Comparison of ENCODE assay signal across 8 cellular contexts in genomic region chr5:141923443-141924313, GRCh38. TPM values are rescaled to one million over a fixed set of nuclear protein-coding genes. Genes with fewer than 3 reads are reported as not detected.
A peak's percentile ranks its signal among the peaks of the same experiment; 100 is the strongest.
DNase-seq lines count a peak whose midpoint lies in the region; ATAC-seq, FAIRE-seq and TF ChIP-seq lines count a peak whose summit lies in the region.

TSS of gene DELE1 (plus strand) at chr5:141923871. CDS start at chr5:141923942, 71 bp downstream.

- H3K27me3 Mint-ChIP-seq in activated T-cell treated with anti-CD3 and anti-CD28 coated beads, Interleukin-2, amount 50 U/mL, for 72 hours (ENCODE audit: low read depth): no peaks in the 10 kb centered on the region

- WGBS in esophagus muscularis mucosa: under 1% methylated on average over 38 of the region's 54 CpGs

- peaks cover 25 to 39% (median 32%) of the 10 kb centered on the region in 4 donors for H3K4me1 ChIP-seq in esophagus muscularis mucosa

- FAIRE-seq in RCC 7860 (lab: Jason Lieb, UNC): peak; percentile 74

- intact Hi-C loops in esophagus muscularis mucosa (cut with DNase I): no loop called here

- H3K27me3 ChIP-seq in esophagus muscularis mucosa: no peaks in the 10 kb centered on the region

- TF ChIP-seq EP300 in esophagus muscularis mucosa (IDR thresholded peaks at IDR 0.05): no peak

- peaks cover 8 to 13% of the 10 kb centered on the region in 2 donors for H3K36me3 Mint-ChIP-seq in activated T-cell treated with anti-CD3 and anti-CD28 coated beads, Interleukin-2, amount 50 U/mL, for 72 hours (ENCODE audit: insufficient read depth in 2 of 2)

- H3K36me3 ChIP-seq in esophagus muscularis mucosa: peaks cover 11 to 42% (median 37%) of the 10 kb centered on the region in 4 donors

- DNase-seq in DMS53 (lab: John Stamatoyannopoulos, UW): peak; percentile 98
- peak; percentile 78 for DNase-seq in Jurkat, Clone E6-1 (ENCODE audit: low read depth, low spot score)
- peak; percentile 85 for DNase-seq in RCC 7860 (ENCODE audit: low spot score)
- peak; percentile 92 to 95 for DNase-seq in activated T-cell treated with anti-CD3 and anti-CD28 coated beads, Interleukin-2, amount 50 U/mL, for 72 hours
- peak; percentile 98 for DNase-seq in esophagus muscularis mucosa (ENCODE audit: extremely low spot score)
- DNase-seq in myocyte (ENCODE audit: low read depth): peak; percentile 95
- peak; percentile 78 to 98 for DNase-seq in stimulated activated CD8-positive, alpha-beta memory T cell treated with anti-CD3 and anti-CD28 coated beads, Interleukin-7, amount 100 ng/mL, for 48 hours (ENCODE audit: extremely low read depth in 1 of 2, low read depth in 1 of 2)

- peak within 1 kb of the TSS; percentile 76 for H3K27ac Mint-ChIP-seq in activated T-cell treated with anti-CD3 and anti-CD28 coated beads, Interleukin-2, amount 50 U/mL, for 72 hours

- peak within 1 kb of the TSS; percentile 91 to 97 (median 95) for H3K27ac ChIP-seq in esophagus muscularis mucosa (replicated peaks in 1 of 4)

- TF ChIP-seq CTCF in esophagus muscularis mucosa (IDR thresholded peaks at IDR 0.05): no peak

- ATAC-seq in GM21619 (IDR thresholded peaks at IDR 0.05; ENCODE audit: unreplicated experiment): peak; percentile 94
- ATAC-seq in activated T-cell treated with anti-CD3 and anti-CD28 coated beads, Interleukin-2, amount 50 U/mL, for 72 hours (replicated peaks in 1 of 2): peak; percentile 97 to 98

- no peaks in the 10 kb centered on the region for H3K9me3 ChIP-seq in esophagus muscularis mucosa

- TF ChIP-seq POLR2A in esophagus muscularis mucosa (IDR thresholded peaks at IDR 0.05; ENCODE audit: low read depth): peak; percentile 61

- H3K4me1 Mint-ChIP-seq in activated T-cell treated with anti-CD3 and anti-CD28 coated beads, Interleukin-2, amount 50 U/mL, for 72 hours (ENCODE audit: low read depth): peaks cover 23% of the 10 kb centered on the region

- no peaks in the 10 kb centered on the region for H3K9me3 Mint-ChIP-seq in activated T-cell treated with anti-CD3 and anti-CD28 coated beads, Interleukin-2, amount 50 U/mL, for 72 hours

- peak within 1 kb of the TSS; percentile 87 to 99 for H3K4me3 Mint-ChIP-seq in activated T-cell treated with anti-CD3 and anti-CD28 coated beads, Interleukin-2, amount 50 U/mL, for 72 hours

- H3K4me3 ChIP-seq in Jurkat, Clone E6-1 (ENCODE audit: low read length): peak within 1 kb of the TSS; percentile 71
- peak within 1 kb of the TSS; percentile 70 to 75 (median 74) for H3K4me3 ChIP-seq in esophagus muscularis mucosa

RNA-seq across cellular contexts. Expression of gene DELE1, which starts in this region (rescaled TPM):
- 22.4 TPM for polyA plus RNA-seq in Jurkat, Clone E6-1 (2012; ENCODE audit: insufficient read depth, insufficient read length)
- 10 to 100 TPM; 48.6 to 52.2 TPM for total RNA-seq in activated T-cell treated with anti-CD3 and anti-CD28 coated beads, Interleukin-2, amount 50 U/mL, for 72 hours
- total RNA-seq in esophagus muscularis mucosa (10 to 100 TPM; 44.4 to 75.8 (median 49.6) TPM), myocyte (65.0 and 71.5 TPM in 2 replicates)
- 52.6 TPM for polyA plus RNA-seq in myocyte (2012)

Comparison
In these comparisons a context has a peak if more than half of its experiments do, and no peak if none do; other contexts are left out.
1. Peak in every context shown above with its lines: DNase-seq, ATAC-seq, H3K4me3 ChIP-seq and H3K27ac ChIP-seq.